ENCODE assay signal across 24 cellular contexts in genomic region chrX:17550011-17550410, GRCh38.
DNase-seq lines count a peak whose midpoint lies in the region; ATAC-seq and TF ChIP-seq lines count a peak whose summit lies in the region.
"Had no signal": no experiment of that assay in that cellular context is flagged by ENCODE, and none has a peak within 500 bp of the region (broad histone marks: within the 10 kb centered on the region; RNA-seq: fewer than 3 reads in every experiment).

No MANE protein-coding gene starts in this region.

- H3K4me1 ChIP-seq in MM.1S (ENCODE audit: low read length) (peaks cover 37% of the 10 kb centered on the region), endodermal cell (ENCODE audit: control insufficient read depth, insufficient read depth, low read length) (peaks cover 5% of the 10 kb centered on the region), neuronal stem cell (ENCODE audit: control insufficient read depth in 2 of 2, insufficient read depth in 1 of 2, low read depth in 1 of 2, low read length in 2 of 2) (peaks cover 5 to 24% of the 10 kb centered on the region in 2 donors)
- H3K4me1 ChIP-seq: right atrium auricular region, spleen had no signal

- no peaks in the 10 kb centered on the region for H3K79me2 ChIP-seq in MM.1S (ENCODE audit: low read length)
- H3K79me2 ChIP-seq: parathyroid adenoma had no signal

- H4K20me1 ChIP-seq in MM.1S (ENCODE audit: insufficient read depth, low read length), result no peaks in the 10 kb centered on the region

- no peaks in the 10 kb centered on the region for H3K9me3 ChIP-seq in MM.1S (replicated peaks; ENCODE audit: insufficient read depth, low read length)
- no peaks in the 10 kb centered on the region for H3K9me3 ChIP-seq in endodermal cell (ENCODE audit: control insufficient read depth, low read length)
- H3K9me3 ChIP-seq in neuronal stem cell (replicated peaks in 1 of 2; ENCODE audit: control insufficient read depth in 2 of 2, insufficient read depth in 1 of 2, low read depth in 1 of 2, low read length in 2 of 2), result no peaks in the 10 kb centered on the region
- H3K9me3 ChIP-seq: right atrium auricular region, spleen had no signal

- H3K4me3 Mint-ChIP-seq in activated CD8-positive, alpha-beta memory T cell treated with anti-CD3 and anti-CD28 coated beads, Interleukin-2, amount 10 ng/mL, durations not matched to agents 7 days and 5 days, result no peak overlapping the region
- H3K4me3 Mint-ChIP-seq in endodermal cell, result no peak overlapping the region
- H3K4me3 Mint-ChIP-seq: activated CD4-positive, alpha-beta T cell treated with anti-CD3 and anti-CD28 coated beads, Interleukin-2, amount 10 ng/mL, durations not matched to agents 24 days and 14 days; activated naive CD4-positive, alpha-beta T cell treated with anti-CD3 and anti-CD28 coated beads, Interleukin-2, amount 10 ng/mL, durations not matched to agents 7 days and 5 days; natural killer cell treated with Interleukin-12 subunit alpha and Interleukin-12 subunit beta and Interleukin-15 and Interleukin-18, amount 100 ng/mL, for 72 hours had no signal

- H3K18ac ChIP-seq in neuronal stem cell (ENCODE audit: low read length), result no peak overlapping the region

- H3K4me1 Mint-ChIP-seq in activated CD8-positive, alpha-beta memory T cell treated with anti-CD3 and anti-CD28 coated beads, Interleukin-2, amount 10 ng/mL, durations not matched to agents 7 days and 5 days, result peaks cover 9% of the 10 kb centered on the region
- peaks cover 55% of the 10 kb centered on the region for H3K4me1 Mint-ChIP-seq in endodermal cell

- no peaks in the 10 kb centered on the region for H3K36me3 ChIP-seq in MM.1S (replicated peaks; ENCODE audit: insufficient read depth, low read length)
- H3K36me3 ChIP-seq in endodermal cell (ENCODE audit: control insufficient read depth, insufficient read depth, low read length), result no peaks in the 10 kb centered on the region
- H3K36me3 ChIP-seq in neuronal stem cell (replicated peaks in 1 of 2; ENCODE audit: control insufficient read depth in 2 of 2, insufficient read depth in 2 of 2, low read length in 2 of 2), result no peaks in the 10 kb centered on the region
- H3K36me3 ChIP-seq: right atrium auricular region, spleen had no signal

- DNase-seq in activated CD8-positive, alpha-beta memory T cell treated with anti-CD3 and anti-CD28 coated beads for 24 hours, result peak; percentile 46
- DNase-seq in activated CD8-positive, alpha-beta memory T cell treated with anti-CD3 and anti-CD28 coated beads, Interleukin-2, amount 10 ng/mL, durations not matched to agents 7 days and 5 days, result no peak
- DNase-seq in MM.1S, result no peak
- no peak for DNase-seq in endodermal cell
- no peak for DNase-seq in neuronal stem cell (ENCODE audit: low spot score)
- no peak for DNase-seq in KG1 (lab: John Stamatoyannopoulos, UW)
- DNase-seq in globus pallidus (ENCODE audit: low spot score), result no peak
- no peak for DNase-seq in sciatic nerve (ENCODE audit: low spot score)
- DNase-seq: ACHN; activated CD4-positive, alpha-beta T cell treated with anti-CD3 and anti-CD28 coated beads, Interleukin-2, amount 10 ng/mL, durations not matched to agents 24 days and 14 days; activated naive CD4-positive, alpha-beta T cell treated with anti-CD3 and anti-CD28 coated beads, Interleukin-2, amount 10 ng/mL, durations not matched to agents 7 days and 5 days; central memory CD4-positive, alpha-beta T cell; glutamatergic neuron; KBM-7; NCI-H146; NCI-H524 treated with DMSO at 0.1 percent for 48 hours; PC-9; Right ventricle myocardium superior; spleen; trophoblast cell had no signal

- H3K9me2 ChIP-seq in MM.1S (replicated peaks; ENCODE audit: insufficient read depth, low read length), result no peaks in the 10 kb centered on the region

- 0 out of 2 replicates have a peak, but pooled peaks have one; percentile 10 for TF ChIP-seq CTCF in MM.1S (IDR thresholded peaks at IDR 0.05; ENCODE audit: low read length)
- TF ChIP-seq CTCF in endodermal cell (conservative IDR thresholded peaks at IDR 0.05), result peak; percentile 58

- no peak for ATAC-seq in activated CD8-positive, alpha-beta memory T cell treated with anti-CD3 and anti-CD28 coated beads, Interleukin-2, amount 10 ng/mL, durations not matched to agents 7 days and 5 days
- no peak for ATAC-seq in sciatic nerve
- ATAC-seq: natural killer cell treated with Interleukin-12 subunit alpha and Interleukin-12 subunit beta and Interleukin-15 and Interleukin-18, amount 100 ng/mL, for 72 hours had no signal

- intact Hi-C loops in sciatic nerve (cut with DNase I), result no loop called here

- no peak overlapping the region for H3K14ac ChIP-seq in neuronal stem cell (ENCODE audit: low read length)

- H3K27ac Mint-ChIP-seq in activated CD8-positive, alpha-beta memory T cell treated with anti-CD3 and anti-CD28 coated beads, Interleukin-2, amount 10 ng/mL, durations not matched to agents 7 days and 5 days, result no peak overlapping the region
- no peak overlapping the region for H3K27ac Mint-ChIP-seq in endodermal cell
- H3K27ac Mint-ChIP-seq: activated naive CD4-positive, alpha-beta T cell treated with anti-CD3 and anti-CD28 coated beads, Interleukin-2, amount 10 ng/mL, durations not matched to agents 7 days and 5 days; natural killer cell treated with Interleukin-12 subunit alpha and Interleukin-12 subunit beta and Interleukin-15 and Interleukin-18, amount 100 ng/mL, for 72 hours had no signal

- H2AFZ ChIP-seq in MM.1S (ENCODE audit: low read length) (no peak overlapping the region), neuronal stem cell (ENCODE audit: low read length) (peak overlapping the region; percentile 2)
- H2AFZ ChIP-seq: parathyroid adenoma, PC-9 had no signal

- H3K4me2 ChIP-seq in MM.1S (ENCODE audit: low read depth, low read length) (peak overlapping the region; percentile 54; the same call in 1 of the 2 replicates), neuronal stem cell (ENCODE audit: insufficient read depth, low read length, poor library complexity, severe bottlenecking) (no peak overlapping the region)
- H3K4me2 ChIP-seq: PC-9 had no signal

- no peak overlapping the region for H2BK120ac ChIP-seq in neuronal stem cell (ENCODE audit: low read depth, low read length)

- H3K36me3 Mint-ChIP-seq in activated CD8-positive, alpha-beta memory T cell treated with anti-CD3 and anti-CD28 coated beads, Interleukin-2, amount 10 ng/mL, durations not matched to agents 7 days and 5 days, result no peaks in the 10 kb centered on the region
- H3K36me3 Mint-ChIP-seq in endodermal cell (ENCODE audit: low read depth), result no peaks in the 10 kb centered on the region
- H3K36me3 Mint-ChIP-seq: activated naive CD4-positive, alpha-beta T cell treated with anti-CD3 and anti-CD28 coated beads, Interleukin-2, amount 10 ng/mL, durations not matched to agents 7 days and 5 days; natural killer cell treated with Interleukin-12 subunit alpha and Interleukin-12 subunit beta and Interleukin-15 and Interleukin-18, amount 100 ng/mL, for 72 hours had no signal

- H3K4ac ChIP-seq in neuronal stem cell (ENCODE audit: low read length), result no peak overlapping the region

- 86 to 100% methylated on average over 2 to 5 of the region's 5 CpGs for WGBS in endodermal cell (ENCODE audit: insufficient coverage in 1 of 2, insufficient read length in 1 of 2), 2 experiments
- no CpG with 5 or more reads among the region's 5 CpGs for WGBS in neuronal stem cell (ENCODE audit: extremely low coverage in 2 of 2, insufficient read length in 2 of 2, insufficient replicate concordance in 1 of 2), 2 donors

- H3K27me3 ChIP-seq in MM.1S (replicated peaks; ENCODE audit: insufficient read depth, low read length) (no peaks in the 10 kb centered on the region), endodermal cell (ENCODE audit: control insufficient read depth, insufficient read depth, low read length, poor library complexity, severe bottlenecking) (no peaks in the 10 kb centered on the region), neuronal stem cell (ENCODE audit: control insufficient read depth in 3 of 3, insufficient read depth in 3 of 3, low read depth in 1 of 3, low read length in 3 of 3) (peaks cover 0 to 8% (median 0%) of the 10 kb centered on the region in 3 experiments)
- H3K27me3 ChIP-seq: right atrium auricular region, spleen had no signal

- CTCF ChIA-PET in activated CD8-positive, alpha-beta memory T cell treated with anti-CD3 and anti-CD28 coated beads, Interleukin-2, amount 10 ng/mL, durations not matched to agents 7 days and 5 days (lab: Charles Lee), result no interaction called here

- H2BK5ac ChIP-seq in neuronal stem cell (ENCODE audit: low read length), result no peak overlapping the region

- no peak overlapping the region for H4K8ac ChIP-seq in neuronal stem cell (ENCODE audit: low read depth, low read length)

- H3K9ac ChIP-seq in MM.1S (ENCODE audit: low read length) (no peak overlapping the region), endodermal cell (ENCODE audit: extremely low read depth, low read length, poor library complexity, severe bottlenecking) (no peak overlapping the region), neuronal stem cell (ENCODE audit: low read depth, low read length, poor library complexity) (no peak overlapping the region)
- H3K9ac ChIP-seq: parathyroid adenoma had no signal

- no peak overlapping the region for H4K91ac ChIP-seq in neuronal stem cell (ENCODE audit: low read depth, low read length, poor library complexity)

- H3K9me3 Mint-ChIP-seq in activated CD8-positive, alpha-beta memory T cell treated with anti-CD3 and anti-CD28 coated beads, Interleukin-2, amount 10 ng/mL, durations not matched to agents 7 days and 5 days (ENCODE audit: low read depth), result no peaks in the 10 kb centered on the region
- H3K9me3 Mint-ChIP-seq in endodermal cell, result no peaks in the 10 kb centered on the region
- H3K9me3 Mint-ChIP-seq: activated CD4-positive, alpha-beta T cell treated with anti-CD3 and anti-CD28 coated beads, Interleukin-2, amount 10 ng/mL, durations not matched to agents 24 days and 14 days; activated naive CD4-positive, alpha-beta T cell treated with anti-CD3 and anti-CD28 coated beads, Interleukin-2, amount 10 ng/mL, durations not matched to agents 7 days and 5 days; natural killer cell treated with Interleukin-12 subunit alpha and Interleukin-12 subunit beta and Interleukin-15 and Interleukin-18, amount 100 ng/mL, for 72 hours had no signal

- no peaks in the 10 kb centered on the region for H3K79me1 ChIP-seq in neuronal stem cell (ENCODE audit: low read depth, low read length)

- peak overlapping the region; percentile 78 for H3K27ac ChIP-seq in MM.1S (ENCODE audit: low read length)
- H3K27ac ChIP-seq in endodermal cell (ENCODE audit: low read depth, low read length), result no peak overlapping the region
- H3K27ac ChIP-seq in neuronal stem cell (replicated peaks; ENCODE audit: low read length), result no peak overlapping the region
- H3K27ac ChIP-seq: parathyroid adenoma, PC-9, right atrium auricular region, VCaP had no signal

- no peak overlapping the region for H2BK12ac ChIP-seq in neuronal stem cell (ENCODE audit: low read length)

- H3K27me3 Mint-ChIP-seq in activated CD8-positive, alpha-beta memory T cell treated with anti-CD3 and anti-CD28 coated beads, Interleukin-2, amount 10 ng/mL, durations not matched to agents 7 days and 5 days, result no peaks in the 10 kb centered on the region
- H3K27me3 Mint-ChIP-seq in endodermal cell (ENCODE audit: insufficient read depth), result no peaks in the 10 kb centered on the region
- H3K27me3 Mint-ChIP-seq: activated CD4-positive, alpha-beta T cell treated with anti-CD3 and anti-CD28 coated beads, Interleukin-2, amount 10 ng/mL, durations not matched to agents 24 days and 14 days had no signal

- peaks cover 3% of the 10 kb centered on the region; the same call in 1 of the 2 replicates for H3F3A ChIP-seq in MM.1S (ENCODE audit: insufficient read depth, low read length)

- no peak overlapping the region for H2AK5ac ChIP-seq in neuronal stem cell (ENCODE audit: low read depth, low read length)

- H2BK15ac ChIP-seq in neuronal stem cell (ENCODE audit: low read length), result no peak overlapping the region

- no peak overlapping the region for H3K23ac ChIP-seq in neuronal stem cell (ENCODE audit: low read depth, low read length, poor library complexity)

- H3K4me3 ChIP-seq in MM.1S (ENCODE audit: low read length) (no peak overlapping the region), endodermal cell (ENCODE audit: low read length) (no peak overlapping the region), neuronal stem cell (ENCODE audit: low read length in 2 of 2) (no peak overlapping the region)
- H3K4me3 ChIP-seq: PC-9, right atrium auricular region, spleen had no signal
